ENCODE assay signal across 1 cellular context in the genomic region with DNA sequence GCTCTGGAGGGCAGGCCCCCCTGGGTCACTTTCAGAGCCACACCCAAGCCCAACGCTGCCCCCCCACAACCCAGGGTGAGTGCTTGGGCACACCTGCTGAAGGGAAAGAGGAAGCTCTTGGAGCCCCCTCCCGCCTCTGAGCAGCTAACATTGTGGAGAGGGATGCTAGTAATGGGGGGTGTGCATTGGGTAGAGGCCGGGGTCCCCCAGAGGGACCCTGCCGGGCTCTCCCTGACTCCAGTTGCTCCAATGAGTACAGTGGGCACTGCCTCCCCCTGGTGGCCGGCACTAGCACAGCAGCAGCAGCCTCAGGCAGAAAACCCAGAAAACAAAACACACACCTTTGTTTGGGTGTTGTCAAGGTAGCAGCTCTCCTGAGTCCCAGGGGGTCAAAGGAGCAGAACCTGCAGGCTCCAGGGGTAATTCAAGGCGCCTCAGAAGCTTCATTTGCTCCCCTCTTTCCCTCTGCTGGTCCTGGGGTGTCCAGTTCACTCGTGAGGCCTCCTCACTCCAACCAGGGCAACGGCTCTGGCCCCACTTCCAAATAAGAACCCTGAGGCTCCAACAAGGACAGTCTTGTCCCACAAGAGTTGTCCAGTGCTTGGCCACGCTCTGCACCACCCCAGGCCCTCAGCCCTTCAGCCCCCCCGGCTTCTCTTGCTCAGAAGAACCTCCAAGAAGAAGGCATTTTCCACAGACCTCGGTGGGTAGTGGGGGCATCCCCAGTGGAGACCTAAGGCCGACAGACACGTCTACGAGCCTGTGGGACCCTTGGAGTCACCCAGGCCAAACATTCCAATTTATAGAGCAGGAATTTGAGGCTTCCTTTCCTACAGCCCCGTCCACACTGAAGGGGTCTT.
TF ChIP-seq lines count a peak whose summit lies in the region.

No MANE protein-coding gene starts in this region.

TF ChIP-seq in Ishikawa, 13 proteins besides CTCF, POLR2A, EP300 and RAD21 (continued from another document):
- TF ChIP-seq, protein P1, sequence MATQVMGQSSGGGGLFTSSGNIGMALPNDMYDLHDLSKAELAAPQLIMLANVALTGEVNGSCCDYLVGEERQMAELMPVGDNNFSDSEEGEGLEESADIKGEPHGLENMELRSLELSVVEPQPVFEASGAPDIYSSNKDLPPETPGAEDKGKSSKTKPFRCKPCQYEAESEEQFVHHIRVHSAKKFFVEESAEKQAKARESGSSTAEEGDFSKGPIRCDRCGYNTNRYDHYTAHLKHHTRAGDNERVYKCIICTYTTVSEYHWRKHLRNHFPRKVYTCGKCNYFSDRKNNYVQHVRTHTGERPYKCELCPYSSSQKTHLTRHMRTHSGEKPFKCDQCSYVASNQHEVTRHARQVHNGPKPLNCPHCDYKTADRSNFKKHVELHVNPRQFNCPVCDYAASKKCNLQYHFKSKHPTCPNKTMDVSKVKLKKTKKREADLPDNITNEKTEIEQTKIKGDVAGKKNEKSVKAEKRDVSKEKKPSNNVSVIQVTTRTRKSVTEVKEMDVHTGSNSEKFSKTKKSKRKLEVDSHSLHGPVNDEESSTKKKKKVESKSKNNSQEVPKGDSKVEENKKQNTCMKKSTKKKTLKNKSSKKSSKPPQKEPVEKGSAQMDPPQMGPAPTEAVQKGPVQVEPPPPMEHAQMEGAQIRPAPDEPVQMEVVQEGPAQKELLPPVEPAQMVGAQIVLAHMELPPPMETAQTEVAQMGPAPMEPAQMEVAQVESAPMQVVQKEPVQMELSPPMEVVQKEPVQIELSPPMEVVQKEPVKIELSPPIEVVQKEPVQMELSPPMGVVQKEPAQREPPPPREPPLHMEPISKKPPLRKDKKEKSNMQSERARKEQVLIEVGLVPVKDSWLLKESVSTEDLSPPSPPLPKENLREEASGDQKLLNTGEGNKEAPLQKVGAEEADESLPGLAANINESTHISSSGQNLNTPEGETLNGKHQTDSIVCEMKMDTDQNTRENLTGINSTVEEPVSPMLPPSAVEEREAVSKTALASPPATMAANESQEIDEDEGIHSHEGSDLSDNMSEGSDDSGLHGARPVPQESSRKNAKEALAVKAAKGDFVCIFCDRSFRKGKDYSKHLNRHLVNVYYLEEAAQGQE (IDR thresholded peaks at IDR 0.05; ENCODE audit: low read depth), result no peak
